8 cellular contexts compared by ENCODE assay signal in the genomic region with DNA sequence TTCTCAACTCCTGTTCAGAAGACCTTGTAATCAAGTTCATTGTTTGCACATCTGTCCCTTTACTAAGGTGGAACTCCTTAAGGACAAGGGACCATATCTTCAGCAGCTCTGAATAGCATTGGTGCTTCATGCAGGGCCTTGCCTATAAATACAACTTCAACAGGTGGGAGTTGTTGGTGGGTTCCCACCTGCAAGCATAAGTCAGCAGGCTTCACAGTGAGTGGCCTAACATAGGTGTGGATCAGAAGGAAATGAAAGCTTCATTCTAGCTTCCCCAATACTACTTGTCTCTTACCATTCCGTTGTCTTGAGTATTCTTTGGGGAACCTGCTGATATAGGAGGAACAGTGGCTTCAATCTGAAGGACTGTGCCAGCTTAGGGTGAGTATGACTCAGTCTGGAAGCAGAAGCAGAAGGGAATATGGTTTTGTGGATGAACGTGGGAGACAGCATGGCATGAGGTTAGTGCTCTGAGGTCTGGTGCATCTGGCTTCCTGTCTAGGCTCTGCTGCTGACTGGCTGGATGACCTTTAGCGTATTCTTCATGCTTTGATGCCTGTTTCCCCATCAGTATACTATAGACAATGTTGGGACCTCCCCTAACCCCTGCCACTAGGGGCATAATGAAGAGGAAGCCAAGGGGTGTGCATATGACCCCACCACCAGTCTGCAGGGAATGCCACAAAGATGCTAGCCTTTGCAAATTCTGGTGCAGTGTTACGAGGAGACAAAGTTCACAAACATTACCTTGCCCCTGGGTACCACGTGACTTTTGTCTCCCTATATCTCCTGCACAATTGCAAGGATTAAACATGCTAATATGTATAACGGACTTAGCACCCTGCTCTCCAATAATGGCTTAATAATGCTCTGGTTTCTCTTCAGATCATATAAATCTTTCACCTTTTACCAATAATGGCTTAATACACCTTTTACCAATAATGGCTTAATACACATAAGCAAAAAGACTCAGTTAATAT.
A peak's percentile ranks its signal among the peaks of the same experiment; 100 is the strongest.
DNase-seq lines count a peak whose midpoint lies in the region; ATAC-seq, FAIRE-seq and TF ChIP-seq lines count a peak whose summit lies in the region.

No MANE protein-coding gene starts in this region.

- no peaks in the 10 kb centered on the region for H4K20me1 ChIP-seq in hepatocyte (ENCODE audit: insufficient read depth, poor library complexity, severe bottlenecking)

- TF ChIP-seq CTCF in hepatocyte (IDR thresholded peaks at IDR 0.05; ENCODE audit: poor library complexity): no peak

- DNase-seq in GM18507 (ENCODE audit: extremely low spot score, insufficient read length, low read depth): no peak
- DNase-seq in Jurkat, Clone E6-1 (ENCODE audit: low read depth, low spot score): peak; percentile 37
- no peak for DNase-seq in right cardiac atrium
- DNase-seq in COLO829 (ENCODE audit: low spot score): no peak
- DNase-seq in hepatocyte (ENCODE audit: low spot score): no peak
- no peak for DNase-seq in COLO668 (lab: John Stamatoyannopoulos, UW; ENCODE audit: unreplicated experiment)
- no peak for DNase-seq in NCI-H446 treated with DMSO at 0.1 percent for 48 hours (lab: John Stamatoyannopoulos, UW)

- H3K27me3 ChIP-seq in right cardiac atrium (ENCODE audit: control insufficient read depth, insufficient read depth) (no peaks in the 10 kb centered on the region), hepatocyte (no peaks in the 10 kb centered on the region)

- ATAC-seq in GM21717 (IDR thresholded peaks at IDR 0.05; ENCODE audit: unreplicated experiment) (peak; percentile 46), right cardiac atrium (peak; percentile 3 to 23)

- 87% methylated on average over 6 of the region's 6 CpGs for WGBS in right cardiac atrium
- 83% methylated on average over 6 of the region's 6 CpGs for WGBS in hepatocyte (ENCODE audit: low lambda C conversion rate, missing lambda C conversion rate)

- H3K4me2 ChIP-seq in hepatocyte: no peak overlapping the region

- H3K9me3 ChIP-seq in right cardiac atrium (ENCODE audit: control insufficient read depth, low read length): no peaks in the 10 kb centered on the region
- H3K9me3 ChIP-seq in hepatocyte (ENCODE audit: low read depth): no peaks in the 10 kb centered on the region

- H3K27ac ChIP-seq in right cardiac atrium (ENCODE audit: low read length) (no peak overlapping the region), hepatocyte (no peak overlapping the region)

- no peaks in the 10 kb centered on the region for H3K79me2 ChIP-seq in hepatocyte

- H3K4me1 ChIP-seq in right cardiac atrium (ENCODE audit: control insufficient read depth, insufficient read depth, low read length) (peaks cover 18% of the 10 kb centered on the region), hepatocyte (ENCODE audit: insufficient read depth) (no peaks in the 10 kb centered on the region)

- intact Hi-C loops in right cardiac atrium (cut with DNase I): no loop called here

- FAIRE-seq in GM18507 (lab: Jason Lieb, UNC): peak; percentile 96

- no peak overlapping the region for H3K4me3 ChIP-seq in Jurkat, Clone E6-1 (ENCODE audit: low read length)
- H3K4me3 ChIP-seq in right cardiac atrium (ENCODE audit: low read length) (no peak overlapping the region), hepatocyte (no peak overlapping the region)

- no peak overlapping the region for H2AFZ ChIP-seq in hepatocyte

- no peaks in the 10 kb centered on the region for H3K9me2 ChIP-seq in hepatocyte (replicated peaks; ENCODE audit: insufficient read depth)

- no peaks in the 10 kb centered on the region for H3K36me3 ChIP-seq in hepatocyte (replicated peaks; ENCODE audit: insufficient read depth, low read depth)
